ENCODE assay signal across 8 cellular contexts in the genomic region with DNA sequence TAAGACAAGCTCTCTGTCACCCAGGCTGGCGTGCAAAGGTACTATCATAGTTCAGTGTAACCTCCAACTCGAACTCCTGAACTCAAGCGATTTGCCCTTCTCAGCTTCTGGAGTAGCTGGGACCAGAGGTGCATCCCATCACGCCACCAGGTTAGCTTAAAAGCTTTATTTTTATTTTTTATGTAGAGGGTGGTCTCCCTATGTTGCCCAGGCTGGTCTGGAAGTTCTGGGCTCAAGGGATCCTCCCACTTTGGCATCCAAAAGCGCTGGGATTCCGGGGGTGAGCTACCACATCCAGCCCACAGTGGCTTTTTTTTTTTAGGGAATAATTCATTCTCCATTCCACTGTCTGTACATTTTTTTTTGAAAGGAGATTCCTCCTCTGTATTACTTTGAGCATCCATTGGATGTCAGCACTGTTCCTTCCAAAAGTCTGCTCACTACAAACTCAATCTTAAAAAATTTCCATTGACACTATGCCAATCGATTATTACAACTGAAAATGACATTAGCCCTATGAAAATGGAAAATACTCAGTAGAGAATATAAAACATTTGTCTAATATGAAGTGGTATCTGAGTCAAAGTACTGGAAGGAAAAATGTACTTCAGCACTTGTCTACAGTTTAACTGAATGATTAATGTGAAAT. TPM values are rescaled to one million over a fixed set of nuclear protein-coding genes. Genes with fewer than 3 reads are reported as not detected.
DNase-seq lines count a peak whose midpoint lies in the region; ATAC-seq and TF ChIP-seq lines count a peak whose summit lies in the region.

No MANE protein-coding gene starts in this region.

- TF ChIP-seq POLR2A in ovary (IDR thresholded peaks at IDR 0.05): no peak

- H3K27me3 ChIP-seq in HAP-1 (ENCODE audit: low read depth) (no peaks in the 10 kb centered on the region), ovary (no peaks in the 10 kb centered on the region)

- H3K9me3 ChIP-seq in HAP-1 (no peaks in the 10 kb centered on the region), ovary (no peaks in the 10 kb centered on the region)

- peak; percentile 36 for TF ChIP-seq CTCF in CD14-positive monocyte (IDR thresholded peaks at IDR 0.05)
- TF ChIP-seq CTCF in ovary (IDR thresholded peaks at IDR 0.05): peak in 2 of 3 donors; percentile 23 to 27

- H3K27ac ChIP-seq in ovary: peak overlapping the region; percentile 73 to 99

- peak overlapping the region; percentile 99 to 100 for H3K4me3 Mint-ChIP-seq in CD14-positive monocyte
- H3K4me3 Mint-ChIP-seq in T-helper 1 cell treated with Interleukin-12 subunit alpha and Interleukin-12 subunit beta and Interleukin-4 antibody, amounts not matched to agents 30 μg/mL and 1 μg/mL, for 36 hours: peak overlapping the region; percentile 95

- intact Hi-C loops in CD14-positive monocyte (cut with micrococcal nuclease): loop anchor here in 1 of 2 donors (5.0 to 10.0 kb wide), 5 partner anchors 568 to 1040 kb away; partner anchors contain the start of genes FAM111A, MPEG1, OSBP and ZDHHC5
- intact Hi-C loops in ovary (cut with DNase I): loop anchor here in 1 of 4 donors (5.0 kb wide), 1 partner anchor 1150 kb away; the partner anchor contains the start of gene SLC43A3
- intact Hi-C loops in left colon (cut with DNase I, micrococcal nuclease): no loop called here

- in situ Hi-C loops in HAP-1 (cut with MboI; ENCODE audit: low sequenced_read_pairs): loop anchor here (10.0 kb wide), 1 partner anchor 912 kb away; the partner anchor contains the start of gene ZDHHC5

- no peak for DNase-seq in CD14-positive monocyte (ENCODE audit: low spot score)
- DNase-seq in HAP-1 (ENCODE audit: low spot score in 2 of 2): peak in 1 of 2 experiments; percentile 19
- DNase-seq in fibroblast of gingiva (ENCODE audit: low read depth): peak; percentile 42
- DNase-seq in ovary: peak in 3 of 5 donors; percentile 33 to 34 (median 34)
- no peak for DNase-seq in left colon
- no peak for DNase-seq in activated CD8-positive, alpha-beta memory T cell treated with anti-CD3 and anti-CD28 coated beads, Interleukin-2, amount 50 U/mL, for 48 hours

- H3K36me3 ChIP-seq in HAP-1 (replicated peaks) (peaks cover 4% of the 10 kb centered on the region), ovary (no peaks in the 10 kb centered on the region)

- H3K36me3 Mint-ChIP-seq in CD14-positive monocyte: peaks cover 4% of the 10 kb centered on the region in 2 donors
- H3K36me3 Mint-ChIP-seq in T-helper 1 cell treated with Interleukin-12 subunit alpha and Interleukin-12 subunit beta and Interleukin-4 antibody, amounts not matched to agents 30 μg/mL and 1 μg/mL, for 36 hours (ENCODE audit: low read depth): peaks cover 19% of the 10 kb centered on the region

- TF ChIP-seq EP300 in ovary (IDR thresholded peaks at IDR 0.05): no peak

- H3K27me3 Mint-ChIP-seq in CD14-positive monocyte (ENCODE audit: low read depth in 3 of 3): peaks cover 0 to 2% (median 0%) of the 10 kb centered on the region in 3 donors
- H3K27me3 Mint-ChIP-seq in T-helper 1 cell treated with Interleukin-12 subunit alpha and Interleukin-12 subunit beta and Interleukin-4 antibody, amounts not matched to agents 30 μg/mL and 1 μg/mL, for 36 hours (ENCODE audit: low read depth): no peaks in the 10 kb centered on the region

- H3K27ac Mint-ChIP-seq in CD14-positive monocyte: peak overlapping the region; percentile 100
- peak overlapping the region; percentile 100 for H3K27ac Mint-ChIP-seq in T-helper 1 cell treated with Interleukin-12 subunit alpha and Interleukin-12 subunit beta and Interleukin-4 antibody, amounts not matched to agents 30 μg/mL and 1 μg/mL, for 36 hours

- peak overlapping the region; percentile 100 for H3K4me3 ChIP-seq in HAP-1
- peak overlapping the region; percentile 95 for H3K4me3 ChIP-seq in ovary

- WGBS in ovary, 3 donors: 36 to 41% (median 38%) methylated on average over 7 of the region's 7 CpGs

- peaks cover 62% of the 10 kb centered on the region for H3K4me1 Mint-ChIP-seq in CD14-positive monocyte
- peaks cover 55% of the 10 kb centered on the region for H3K4me1 Mint-ChIP-seq in T-helper 1 cell treated with Interleukin-12 subunit alpha and Interleukin-12 subunit beta and Interleukin-4 antibody, amounts not matched to agents 30 μg/mL and 1 μg/mL, for 36 hours (ENCODE audit: low read depth)

- ATAC-seq in HG02763 (IDR thresholded peaks at IDR 0.05; ENCODE audit: unreplicated experiment) (no peak), left colon (no peak)

- H3K9me3 Mint-ChIP-seq in CD14-positive monocyte: peaks cover 0 to 2% (median 0%) of the 10 kb centered on the region in 7 donors
- no peaks in the 10 kb centered on the region for H3K9me3 Mint-ChIP-seq in T-helper 1 cell treated with Interleukin-12 subunit alpha and Interleukin-12 subunit beta and Interleukin-4 antibody, amounts not matched to agents 30 μg/mL and 1 μg/mL, for 36 hours

- peaks cover 8% of the 10 kb centered on the region for H3K4me1 ChIP-seq in HAP-1
- H3K4me1 ChIP-seq in ovary (ENCODE audit: insufficient read depth): peaks cover 9% of the 10 kb centered on the region

RNA-seq across cellular contexts. Expression of gene LPXN, which starts 1.3 kb away (rescaled TPM):
- polyA plus RNA-seq in CD14-positive monocyte (100 to 1,000 TPM; 101 to 133 TPM), ovary (10 to 100 TPM in 1 of 2 donors, 1 to 10 TPM in 1; 7.6 to 19.3 TPM)
- total RNA-seq in ovary (10 to 100 TPM in 1 of 7 donors, 1 to 10 TPM in 6; 6.5 to 13.9 (median 7.9) TPM), left colon (10 to 100 TPM in 1 of 2 donors, 1 to 10 TPM in 1; 9.3 to 13.3 TPM)

RNA-seq across cellular contexts. Expression of gene ZFP91, which starts 1.9 kb away (rescaled TPM):
- 1 to 10 TPM; 8.0 to 8.3 TPM for polyA plus RNA-seq in CD14-positive monocyte
- 10 to 100 TPM; 25.6 to 45.2 (median 39.5) TPM for total RNA-seq in ovary
- 10 to 100 TPM; 19.7 to 55.6 TPM for polyA plus RNA-seq in ovary
- total RNA-seq in left colon: 10 to 100 TPM; 73.9 to 77.7 TPM

RNA-seq across cellular contexts. Expression of gene CNTF, which starts 45.5 kb away (rescaled TPM):
- not detected for polyA plus RNA-seq in CD14-positive monocyte
- total RNA-seq in ovary: 1 to 10 TPM in 2 of 7 donors, under 1 TPM in 5; 0.33 to 1.1 (median 0.87) TPM
- 1 to 10 TPM in 1 of 2 donors, under 1 TPM in 1; 0.22 to 2.0 TPM for polyA plus RNA-seq in ovary
- total RNA-seq in left colon: 1 to 10 TPM; 1.7 to 2.6 TPM

Comparison
In these comparisons a context has a peak if more than half of its experiments do, and no peak if none do; other contexts are left out.
1. DNase-seq: peak in fibroblast of gingiva (single experiment) and ovary (3 of 5); none in CD14-positive monocyte (single experiment), left colon (0 of 2) and activated CD8-positive, alpha-beta memory T cell treated with anti-CD3 and anti-CD28 coated beads, Interleukin-2, amount 50 U/mL, for 48 hours (single experiment).